Comparison of ENCODE assay signal across 8 cellular contexts in genomic region chrX:100447563-100448397, GRCh38. TPM values are rescaled to one million over a fixed set of nuclear protein-coding genes. Genes with fewer than 3 reads are reported as not detected.
DNase-seq lines count a peak whose midpoint lies in the region; ATAC-seq and TF ChIP-seq lines count a peak whose summit lies in the region.

No MANE protein-coding gene starts in this region.

- in situ Hi-C loops in brain microvascular endothelial cell (cut with HindIII; ENCODE audit: low pct_ligation_motif_present, low sequenced_read_pairs): no loop called here

- no peaks in the 10 kb centered on the region for H3K27me3 ChIP-seq in brain microvascular endothelial cell (replicated peaks)

- ATAC-seq in GM19351 (IDR thresholded peaks at IDR 0.05; ENCODE audit: unreplicated experiment) (peak; percentile 90), HG02678 (IDR thresholded peaks at IDR 0.05; ENCODE audit: unreplicated experiment) (no peak)

- H3K27ac ChIP-seq in brain microvascular endothelial cell: no peak overlapping the region

- H3K4me3 ChIP-seq in brain microvascular endothelial cell (ENCODE audit: low read depth, low read length): no peak overlapping the region

- H3K36me3 ChIP-seq in brain microvascular endothelial cell (replicated peaks): no peaks in the 10 kb centered on the region

- DNase-seq in D341Med (ENCODE audit: low spot score): peak; percentile 66
- peak; percentile 43 for DNase-seq in NCI-H460 (ENCODE audit: extremely low read depth, low read depth)
- peak; percentile 40 for DNase-seq in brain microvascular endothelial cell
- peak; percentile 89 for DNase-seq in iPS-NIHi7 (ENCODE audit: extremely low spot score)
- peak; percentile 26 for DNase-seq in stimulated activated CD8-positive, alpha-beta memory T cell treated with anti-CD3 and anti-CD28 coated beads, Interleukin-4, amount 100 ng/mL, for 48 hours
- no peak for DNase-seq in dedifferentiated amniotic fluid mesenchymal stem cell (ENCODE audit: extremely low spot score)

- TF ChIP-seq CTCF in brain microvascular endothelial cell (IDR thresholded peaks at IDR 0.05; ENCODE audit: low read depth, low read length, missing control alignments): peak; percentile 88

RNA-seq across cellular contexts. Expression of gene PCDH19, which starts 37.7 kb away (rescaled TPM):
- total RNA-seq in NCI-H460 (2014; rRNA removed; shearing (Covaris generic)): 0.05 and 0.06 TPM in 2 replicates
- 0.04 and 0.13 TPM in 2 replicates for polyA plus RNA-seq in NCI-H460 (2014; cell fraction: nucleus; rRNA removed)
